In the genomic region with DNA sequence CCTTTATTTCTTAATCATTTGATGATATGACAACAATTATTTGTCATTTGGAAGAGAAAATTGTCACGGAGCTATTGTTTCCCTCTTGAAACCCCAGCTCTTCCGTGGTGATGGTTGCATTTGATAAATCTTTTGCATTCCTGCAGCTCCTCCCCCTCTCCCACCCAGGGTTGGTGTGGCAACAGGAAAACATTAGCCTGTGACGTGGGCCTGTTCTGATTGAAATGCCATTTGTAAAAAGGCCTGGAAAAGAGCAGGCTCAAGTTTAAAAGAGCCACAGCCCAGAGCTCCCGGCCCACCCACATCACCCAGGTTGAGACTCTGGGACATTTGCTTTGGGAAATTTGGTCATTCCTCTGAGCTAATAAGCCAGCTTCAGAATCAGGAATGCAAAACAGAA, we compare ENCODE assay signal across 16 cellular contexts.
DNase-seq lines count a peak whose midpoint lies in the region; ATAC-seq, FAIRE-seq and TF ChIP-seq lines count a peak whose summit lies in the region.
"Had no signal": no experiment of that assay in that cellular context is flagged by ENCODE, and none has a peak within 500 bp of the region (broad histone marks: within the 10 kb centered on the region; RNA-seq: fewer than 3 reads in every experiment).

No MANE protein-coding gene starts in this region.

- peaks cover 20% of the 10 kb centered on the region for H3K27me3 Mint-ChIP-seq in type B pancreatic cell
- no peaks in the 10 kb centered on the region for H3K27me3 Mint-ChIP-seq in CD4-positive, alpha-beta T cell

- no peak overlapping the region for H3K4me2 ChIP-seq in H1 (ENCODE audit: insufficient read depth in 1 of 2, low read depth in 2 of 2, low read length in 2 of 2)
- H3K4me2 ChIP-seq in mesendoderm (ENCODE audit: low read length) = no peak overlapping the region

- TF ChIP-seq POLR2A in H1 (IDR thresholded peaks at IDR 0.05; ENCODE audit: control extremely low read depth in 1 of 2, low read depth in 2 of 2, low read length in 2 of 2) = no peak

- no peaks in the 10 kb centered on the region for H3K23me2 ChIP-seq in H1 (ENCODE audit: low read depth, low read length)

- no peak overlapping the region for H2BK12ac ChIP-seq in H1 (ENCODE audit: low read depth, low read length)

- WGBS in H1 (ENCODE audit: extremely low coverage in 1 of 2, insufficient coverage in 1 of 2, insufficient read length in 1 of 2, insufficient replicate concordance in 2 of 2, low coverage in 1 of 2, low lambda C conversion rate in 2 of 2, missing lambda C conversion rate in 1 of 2), 2 experiments = 50% methylated on average over 3 of the region's 4 CpGs; no CpG with 5 or more reads in 1 of the 2 experiments
- WGBS in mesendoderm (ENCODE audit: extremely low coverage, insufficient coverage, low lambda C conversion rate) = no CpG with 5 or more reads among the region's 4 CpGs

- H2AK5ac ChIP-seq in H1 (ENCODE audit: low read depth, low read length) = no peak overlapping the region
- no peak overlapping the region for H2AK5ac ChIP-seq in mesendoderm (ENCODE audit: low read length)

- no peak overlapping the region for H3K4me3 ChIP-seq in H1 (ENCODE audit: extremely low read depth in 1 of 4, insufficient read depth in 2 of 4, low read depth in 3 of 4, low read length in 4 of 4)
- H3K4me3 ChIP-seq in mesendoderm (ENCODE audit: low read length) = no peak overlapping the region
- H3K4me3 ChIP-seq: upper lobe of right lung had no signal

- H3K4me1 Mint-ChIP-seq in type B pancreatic cell (ENCODE audit: unreplicated experiment) = peaks cover 43% of the 10 kb centered on the region
- peaks cover 5% of the 10 kb centered on the region for H3K4me1 Mint-ChIP-seq in CD4-positive, alpha-beta T cell (ENCODE audit: low read depth)

- no peak overlapping the region for H2BK15ac ChIP-seq in H1 (ENCODE audit: low read length)
- H2BK15ac ChIP-seq in mesendoderm (replicated peaks; ENCODE audit: low read depth) = no peak overlapping the region

- no peaks in the 10 kb centered on the region for H4K20me1 ChIP-seq in H1 (replicated peaks in 1 of 2; ENCODE audit: control insufficient read depth in 1 of 2, insufficient read depth in 2 of 2, low read length in 2 of 2)

- no peak overlapping the region for H4K5ac ChIP-seq in H1 (ENCODE audit: insufficient read length, low read depth, low read length)
- no peak overlapping the region for H4K5ac ChIP-seq in mesendoderm (ENCODE audit: low read length)

- POLR2A ChIA-PET in H1 (lab: Charles Lee; ENCODE audit: partially characterized antibody) = interaction anchor here (1.0 kb wide), 1 partner anchor 364 kb away, joined by 4 read pairs; no protein-coding TSS in a partner anchor
- POLR2A ChIA-PET in CD4-positive, alpha-beta T cell (lab: Charles Lee) = no interaction called here

- no peak overlapping the region for H3K23ac ChIP-seq in H1 (ENCODE audit: insufficient read length)
- no peak overlapping the region for H3K23ac ChIP-seq in mesendoderm (ENCODE audit: low read length)

- H2BK20ac ChIP-seq in H1 (ENCODE audit: low read length) = no peak overlapping the region

- TF ChIP-seq CTCF in H1 (IDR thresholded peaks at IDR 0.05; ENCODE audit: control extremely low read depth in 1 of 3, insufficient read depth in 1 of 3, low read depth in 1 of 3, low read length in 3 of 3) (no peak), type B pancreatic cell (conservative IDR thresholded peaks at IDR 0.05) (no peak)
- no peak for TF ChIP-seq CTCF in CD4-positive, alpha-beta T cell (IDR thresholded peaks at IDR 0.05)

- no peak overlapping the region for H2BK5ac ChIP-seq in H1 (ENCODE audit: low read depth, low read length)
- no peak overlapping the region for H2BK5ac ChIP-seq in mesendoderm (ENCODE audit: low read length)

- H3K9ac ChIP-seq in H1 (replicated peaks in 1 of 4; ENCODE audit: extremely low read depth in 1 of 4, low read depth in 3 of 4, low read length in 3 of 4) (no peak overlapping the region), mesendoderm (ENCODE audit: low read length) (no peak overlapping the region)

- no peak overlapping the region for H4K91ac ChIP-seq in H1 (replicated peaks; ENCODE audit: insufficient read length, low read length)

- intact Hi-C loops in CD4-positive, alpha-beta T cell (cut with DNase I, micrococcal nuclease) = no loop called here

- no peak overlapping the region for H2AFZ ChIP-seq in H1 (ENCODE audit: low read length)

- no peak for TF ChIP-seq RAD21 in H1 (IDR thresholded peaks at IDR 0.05 in 1 of 2, conservative IDR thresholded peaks at IDR 0.05 in 1 of 2; ENCODE audit: low read depth in 2 of 2, low read length in 2 of 2)

- peak overlapping the region; percentile 78 for H3K4me3 Mint-ChIP-seq in type B pancreatic cell
- H3K4me3 Mint-ChIP-seq in CD4-positive, alpha-beta T cell = no peak overlapping the region
- H3K4me3 Mint-ChIP-seq: T-helper 17 cell had no signal

- H3K4ac ChIP-seq in H1 (replicated peaks; ENCODE audit: insufficient read length, low read depth, low read length) (no peak overlapping the region), mesendoderm (ENCODE audit: low read depth, low read length) (no peak overlapping the region)

- H3K18ac ChIP-seq in H1 (ENCODE audit: extremely low read depth, low read length) = no peak overlapping the region
- no peak overlapping the region for H3K18ac ChIP-seq in mesendoderm (ENCODE audit: low read length)

- H3K14ac ChIP-seq in H1 (ENCODE audit: insufficient read length) = no peak overlapping the region

- H3K27ac ChIP-seq in H1 (ENCODE audit: low read depth, low read length) = no peak overlapping the region
- H3K27ac ChIP-seq in mesendoderm (ENCODE audit: low read depth, low read length) = no peak overlapping the region
- H3K27ac ChIP-seq in CD4-positive, alpha-beta T cell (ENCODE audit: low read depth, low read length) = no peak overlapping the region
- H3K27ac ChIP-seq: epithelial cell of prostate, upper lobe of right lung had no signal

- DNase-seq in NCI-H748 (lab: John Stamatoyannopoulos, UW; ENCODE audit: unreplicated experiment) = peak; percentile 52
- no peak for DNase-seq in NCI-H748 treated with DMSO at 0.1 percent for 48 hours (lab: John Stamatoyannopoulos, UW)
- no peak for DNase-seq in H1 (ENCODE audit: low read depth in 1 of 2, low spot score in 2 of 2)
- peak; percentile 92 for DNase-seq in mesendoderm
- DNase-seq in type B pancreatic cell (ENCODE audit: extremely low spot score, unreplicated experiment) = no peak
- DNase-seq in CD4-positive, alpha-beta T cell = no peak
- DNase-seq in SHP77 (lab: John Stamatoyannopoulos, UW) = no peak
- DNase-seq: activated CD4-positive, alpha-beta T cell treated with anti-CD3 and anti-CD28 coated beads, Interleukin-2, amount 50 U/mL, for 1 hour; Karpas-422; NCI-H2029 treated with DMSO at 0.1 percent for 48 hours; T-helper 17 cell; upper lobe of right lung had no signal

- H4K8ac ChIP-seq in H1 (ENCODE audit: extremely low read depth, insufficient read depth, low read length) (no peak overlapping the region), mesendoderm (ENCODE audit: low read depth, low read length) (no peak overlapping the region)

- peaks cover 3% of the 10 kb centered on the region for H3K36me3 Mint-ChIP-seq in type B pancreatic cell
- H3K36me3 Mint-ChIP-seq in CD4-positive, alpha-beta T cell (ENCODE audit: low read depth) = no peaks in the 10 kb centered on the region

- no peak for FAIRE-seq in H1 (lab: Jason Lieb, UNC)
- FAIRE-seq: A204.1, bronchial epithelial cell had no signal

- H3K56ac ChIP-seq in H1 (replicated peaks; ENCODE audit: insufficient read length, low read depth, low read length) (no peak overlapping the region), mesendoderm (ENCODE audit: low read length) (no peak overlapping the region)

- H3K79me2 ChIP-seq in H1 (ENCODE audit: control insufficient read depth in 1 of 2, insufficient read depth in 2 of 2, low read length in 2 of 2) = no peaks in the 10 kb centered on the region
- H3K79me2 ChIP-seq in mesendoderm (ENCODE audit: control insufficient read depth, insufficient read depth, low read length) = no peaks in the 10 kb centered on the region

- H3K4me1 ChIP-seq in H1 (replicated peaks in 1 of 4; ENCODE audit: control insufficient read depth in 3 of 4, insufficient read depth in 4 of 4, low read length in 3 of 4) = peaks cover 0 to 4% (median under 1%) of the 10 kb centered on the region in 4 experiments; a peak in 3 of 7 replicates
- no peaks in the 10 kb centered on the region for H3K4me1 ChIP-seq in mesendoderm (ENCODE audit: control insufficient read depth, low read depth, low read length)
- H3K4me1 ChIP-seq: upper lobe of right lung had no signal

- ATAC-seq in CD4-positive, alpha-beta T cell (ENCODE audit: poor library complexity) = no peak
- no peak for ATAC-seq in HG02623 (IDR thresholded peaks at IDR 0.05; ENCODE audit: unreplicated experiment)
- ATAC-seq: T-helper 17 cell, upper lobe of right lung had no signal

- CTCF ChIA-PET in H1 (lab: Charles Lee; ENCODE audit: partially characterized antibody) = interaction anchor here (0.8 to 4.7 kb wide), 5 partner anchors 11 to 533 kb away, joined by 3 to 19 read pairs (median 4); no protein-coding TSS in a partner anchor
- CTCF ChIA-PET in CD4-positive, alpha-beta T cell (lab: Charles Lee) = interaction anchor here (0.8 kb wide), 1 partner anchor 14 kb away, joined by 4 read pairs; no protein-coding TSS in a partner anchor

- no peak overlapping the region for H2BK120ac ChIP-seq in H1 (replicated peaks; ENCODE audit: low read depth, low read length)
- H2BK120ac ChIP-seq in mesendoderm (ENCODE audit: low read depth, low read length) = no peak overlapping the region

- H3K9me3 ChIP-seq in H1 (ENCODE audit: insufficient read depth in 2 of 2, low read depth in 1 of 2, low read length in 1 of 2) = no peaks in the 10 kb centered on the region; a peak in 1 of 4 replicates
- no peaks in the 10 kb centered on the region for H3K9me3 ChIP-seq in CD4-positive, alpha-beta T cell (ENCODE audit: control insufficient read depth, low read length)
- H3K9me3 ChIP-seq: upper lobe of right lung had no signal

- H3K27ac Mint-ChIP-seq in type B pancreatic cell = peak overlapping the region; percentile 96
- no peak overlapping the region for H3K27ac Mint-ChIP-seq in CD4-positive, alpha-beta T cell
- H3K27ac Mint-ChIP-seq: T-helper 17 cell had no signal

- 0 out of 3 replicates have a peak, but pooled peaks of 1 of the 2 experiments have one; percentile 65 for TF ChIP-seq EP300 in H1 (IDR thresholded peaks at IDR 0.05; ENCODE audit: borderline replicate concordance in 1 of 2, low read depth in 2 of 2, low read length in 2 of 2)

- H3K36me3 ChIP-seq in H1 (ENCODE audit: control insufficient read depth in 2 of 4, insufficient read depth in 4 of 4, low read length in 3 of 4) (no peaks in the 10 kb centered on the region), mesendoderm (ENCODE audit: control insufficient read depth, insufficient read depth, low read length) (no peaks in the 10 kb centered on the region)
- H3K36me3 ChIP-seq: upper lobe of right lung had no signal

- H3K79me1 ChIP-seq in H1 (ENCODE audit: low read depth, low read length) = no peaks in the 10 kb centered on the region
- H3K79me1 ChIP-seq in mesendoderm (ENCODE audit: low read length) = no peaks in the 10 kb centered on the region

- peaks cover 4% of the 10 kb centered on the region for H3K9me3 Mint-ChIP-seq in type B pancreatic cell
- peaks cover 6% of the 10 kb centered on the region for H3K9me3 Mint-ChIP-seq in CD4-positive, alpha-beta T cell

- no peaks in the 10 kb centered on the region for H3K27me3 ChIP-seq in H1 (replicated peaks in 1 of 4; ENCODE audit: control insufficient read depth in 3 of 4, extremely low read depth in 1 of 4, insufficient read depth in 3 of 4, low read length in 3 of 4)
- no peaks in the 10 kb centered on the region for H3K27me3 ChIP-seq in mesendoderm (ENCODE audit: insufficient read depth, low read length, poor library complexity)
- H3K27me3 ChIP-seq in CD4-positive, alpha-beta T cell (ENCODE audit: control insufficient read depth, insufficient read depth, low read length) = no peaks in the 10 kb centered on the region
- H3K27me3 ChIP-seq: upper lobe of right lung had no signal

Comparison
In these comparisons a context has a peak if more than half of its experiments do, and no peak if none do; other contexts are left out.
1. DNase-seq: peak in NCI-H748 (single experiment) and mesendoderm (single experiment); none in NCI-H748 treated with DMSO at 0.1 percent for 48 hours (single experiment), H1 (0 of 2), type B pancreatic cell (single experiment), CD4-positive, alpha-beta T cell (0 of 10) and SHP77 (0 of 2).